ENCODE assay signal across 1 cellular context in the genomic region with DNA sequence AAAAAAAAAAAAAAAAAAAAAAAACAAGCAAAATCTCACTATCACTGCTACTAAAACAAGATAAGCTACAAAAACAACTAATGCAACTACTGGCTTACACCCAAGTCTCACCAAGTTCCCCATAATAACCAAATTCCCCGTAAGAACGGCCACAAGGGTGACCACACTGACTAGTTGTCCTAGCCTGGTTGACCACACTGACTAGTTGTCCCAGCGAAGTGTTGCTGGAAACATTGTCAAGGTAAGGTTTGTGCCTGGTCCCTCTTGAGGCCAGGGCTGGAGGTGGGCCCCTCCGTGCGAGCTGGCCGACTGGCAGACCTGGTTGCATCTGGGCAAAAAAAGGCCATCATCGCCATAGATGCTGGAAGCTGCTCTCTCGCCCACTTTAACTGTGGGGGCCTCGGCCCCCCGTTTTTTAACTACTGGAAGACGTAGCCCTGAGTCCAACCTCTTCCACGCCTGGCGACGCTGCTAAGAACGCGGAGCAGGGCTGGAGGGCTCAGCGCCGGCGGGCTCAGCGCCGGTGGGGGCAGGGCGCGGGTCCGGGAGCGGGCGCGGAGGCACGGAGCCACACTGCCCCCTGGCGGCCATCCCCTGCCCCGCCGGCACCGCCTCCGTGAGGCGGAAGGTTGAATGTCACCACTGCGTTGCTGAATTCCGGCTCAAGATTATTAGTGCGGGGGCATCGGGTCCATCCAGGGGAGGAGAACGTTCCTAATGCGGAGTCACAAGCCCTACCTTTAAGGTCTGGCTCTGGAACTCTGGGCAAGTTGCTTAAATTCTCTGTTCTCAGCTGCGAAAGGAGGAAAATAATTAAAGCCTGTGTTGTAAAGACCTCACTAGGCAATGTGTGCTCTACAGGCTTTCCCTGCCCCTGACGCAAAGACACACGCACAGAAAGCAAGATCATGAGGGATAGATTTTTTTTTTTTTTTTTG.
TF ChIP-seq lines count a peak whose summit lies in the region.

No MANE protein-coding gene starts in this region.

TF ChIP-seq in HepG2, 621 proteins besides CTCF, POLR2A, EP300 and RAD21 (continued from another document and continues in another):
- TF ChIP-seq, protein P1, sequence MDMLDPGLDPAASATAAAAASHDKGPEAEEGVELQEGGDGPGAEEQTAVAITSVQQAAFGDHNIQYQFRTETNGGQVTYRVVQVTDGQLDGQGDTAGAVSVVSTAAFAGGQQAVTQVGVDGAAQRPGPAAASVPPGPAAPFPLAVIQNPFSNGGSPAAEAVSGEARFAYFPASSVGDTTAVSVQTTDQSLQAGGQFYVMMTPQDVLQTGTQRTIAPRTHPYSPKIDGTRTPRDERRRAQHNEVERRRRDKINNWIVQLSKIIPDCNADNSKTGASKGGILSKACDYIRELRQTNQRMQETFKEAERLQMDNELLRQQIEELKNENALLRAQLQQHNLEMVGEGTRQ (IDR thresholded peaks at IDR 0.05; ENCODE audit: low read depth, low read length), result no peak
- TF ChIP-seq, protein P1 (CRISPR knock-in tag; IDR thresholded peaks at IDR 0.05; ENCODE audit: borderline replicate concordance), result no peak
- TF ChIP-seq HIVEP1 (CRISPR knock-in tag; IDR thresholded peaks at IDR 0.05) (no peak), YEATS4 (CRISPR knock-in tag; IDR thresholded peaks at IDR 0.05; ENCODE audit: borderline replicate concordance) (peak; percentile 29; the same call in 1 of the 2 replicates), ZNF558 (CRISPR knock-in tag; IDR thresholded peaks at IDR 0.05; ENCODE audit: borderline replicate concordance) (peak; percentile 25; the same call in 1 of the 2 replicates), ZNF891 (CRISPR knock-in tag; IDR thresholded peaks at IDR 0.05) (no peak), ZNF230 (CRISPR knock-in tag; IDR thresholded peaks at IDR 0.05) (no peak), SMARCC2 (IDR thresholded peaks at IDR 0.05) (no peak), TCF12 (IDR thresholded peaks at IDR 0.05) (no peak), TCF12 (CRISPR knock-in tag; IDR thresholded peaks at IDR 0.05) (no peak), FOXO1 (CRISPR knock-in tag; IDR thresholded peaks at IDR 0.05) (peak; percentile 60; the same call in 1 of the 2 replicates), KMT2B (CRISPR knock-in tag; IDR thresholded peaks at IDR 0.05) (no peak), ZNF282 (IDR thresholded peaks at IDR 0.05; ENCODE audit: partially characterized antibody) (no peak), HOXA5 (CRISPR knock-in tag; IDR thresholded peaks at IDR 0.05) (0 out of 2 replicates have a peak, but pooled peaks have one; percentile 21), EED (CRISPR knock-in tag; IDR thresholded peaks at IDR 0.05) (no peak; the same call in 1 of the 2 replicates), ZNF564 (CRISPR knock-in tag; IDR thresholded peaks at IDR 0.05) (no peak), PRPF4 (IDR thresholded peaks at IDR 0.05; ENCODE audit: low read depth, low read length, poor library complexity, severe bottlenecking) (no peak), ZNF510 (CRISPR knock-in tag; IDR thresholded peaks at IDR 0.05; ENCODE audit: low read depth) (no peak), ZNF816 (CRISPR knock-in tag; IDR thresholded peaks at IDR 0.05; ENCODE audit: borderline replicate concordance) (no peak), RBM39 (IDR thresholded peaks at IDR 0.05; ENCODE audit: low read depth, low read length, poor library complexity, severe bottlenecking) (peak; percentile 57), TSC22D2 (CRISPR knock-in tag; IDR thresholded peaks at IDR 0.05; ENCODE audit: borderline replicate concordance) (0 out of 2 replicates have a peak, but pooled peaks have one; percentile 56), NFYC (CRISPR knock-in tag; IDR thresholded peaks at IDR 0.05) (no peak), XRCC5 (optimal IDR thresholded peaks at IDR 0.05; ENCODE audit: low read length) (peak; percentile 65), ZNF749 (CRISPR knock-in tag; IDR thresholded peaks at IDR 0.05; ENCODE audit: borderline replicate concordance) (no peak), RFX1 (IDR thresholded peaks at IDR 0.05) (no peak), AGO2 (optimal IDR thresholded peaks at IDR 0.05; ENCODE audit: low read depth, low read length) (no peak), TAF15 (IDR thresholded peaks at IDR 0.05; ENCODE audit: low read depth, low read length, poor library complexity, severe bottlenecking) (no peak), ZNF569 (CRISPR knock-in tag; IDR thresholded peaks at IDR 0.05; ENCODE audit: borderline replicate concordance) (no peak), JUN (CRISPR knock-in tag; IDR thresholded peaks at IDR 0.05) (no peak), ZNF317 (CRISPR knock-in tag; IDR thresholded peaks at IDR 0.05) (no peak), ZNF577 (CRISPR knock-in tag; IDR thresholded peaks at IDR 0.05; ENCODE audit: borderline replicate concordance, low read depth) (no peak), MEIS1 (CRISPR knock-in tag; IDR thresholded peaks at IDR 0.05; ENCODE audit: borderline replicate concordance) (peak; percentile 45; the same call in 1 of the 2 replicates), RXRA (CRISPR knock-in tag; IDR thresholded peaks at IDR 0.05) (0 out of 2 replicates have a peak, but pooled peaks have one; percentile 18), IRF2 (CRISPR knock-in tag; IDR thresholded peaks at IDR 0.05) (0 out of 2 replicates have a peak, but pooled peaks have one; percentile 27), KLF9 (CRISPR knock-in tag; IDR thresholded peaks at IDR 0.05; ENCODE audit: low read depth) (no peak), CHCHD3 (CRISPR knock-in tag; IDR thresholded peaks at IDR 0.05) (no peak), PHF5A (CRISPR knock-in tag; IDR thresholded peaks at IDR 0.05; ENCODE audit: low read depth, unreplicated experiment) (no peak), CENPX (CRISPR knock-in tag; IDR thresholded peaks at IDR 0.05) (no peak), HNRNPH1 (optimal IDR thresholded peaks at IDR 0.05; ENCODE audit: low read depth, low read length) (no peak), CBX1 (IDR thresholded peaks at IDR 0.05; ENCODE audit: low read depth) (no peak), RFXANK (CRISPR knock-in tag; IDR thresholded peaks at IDR 0.05) (no peak), ADNP (CRISPR knock-in tag; IDR thresholded peaks at IDR 0.05) (no peak), ZNF550 (CRISPR knock-in tag; IDR thresholded peaks at IDR 0.05; ENCODE audit: borderline replicate concordance) (no peak)
- TF ChIP-seq, protein P2, sequence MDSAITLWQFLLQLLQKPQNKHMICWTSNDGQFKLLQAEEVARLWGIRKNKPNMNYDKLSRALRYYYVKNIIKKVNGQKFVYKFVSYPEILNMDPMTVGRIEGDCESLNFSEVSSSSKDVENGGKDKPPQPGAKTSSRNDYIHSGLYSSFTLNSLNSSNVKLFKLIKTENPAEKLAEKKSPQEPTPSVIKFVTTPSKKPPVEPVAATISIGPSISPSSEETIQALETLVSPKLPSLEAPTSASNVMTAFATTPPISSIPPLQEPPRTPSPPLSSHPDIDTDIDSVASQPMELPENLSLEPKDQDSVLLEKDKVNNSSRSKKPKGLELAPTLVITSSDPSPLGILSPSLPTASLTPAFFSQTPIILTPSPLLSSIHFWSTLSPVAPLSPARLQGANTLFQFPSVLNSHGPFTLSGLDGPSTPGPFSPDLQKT (CRISPR knock-in tag; IDR thresholded peaks at IDR 0.05; ENCODE audit: borderline replicate concordance), result no peak
- TF ChIP-seq, protein P3, sequence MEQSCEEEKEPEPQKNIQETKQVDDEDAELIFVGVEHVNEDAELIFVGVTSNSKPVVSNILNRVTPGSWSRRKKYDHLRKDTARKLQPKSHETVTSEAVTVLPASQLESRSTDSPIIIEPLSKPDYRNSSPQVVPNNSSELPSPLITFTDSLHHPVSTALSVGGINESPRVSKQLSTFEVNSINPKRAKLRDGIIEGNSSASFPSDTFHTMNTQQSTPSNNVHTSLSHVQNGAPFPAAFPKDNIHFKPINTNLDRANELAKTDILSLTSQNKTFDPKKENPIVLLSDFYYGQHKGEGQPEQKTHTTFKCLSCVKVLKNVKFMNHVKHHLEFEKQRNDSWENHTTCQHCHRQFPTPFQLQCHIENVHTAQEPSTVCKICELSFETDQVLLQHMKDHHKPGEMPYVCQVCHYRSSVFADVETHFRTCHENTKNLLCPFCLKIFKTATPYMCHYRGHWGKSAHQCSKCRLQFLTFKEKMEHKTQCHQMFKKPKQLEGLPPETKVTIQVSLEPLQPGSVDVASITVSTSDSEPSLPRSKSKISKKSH (CRISPR knock-in tag; IDR thresholded peaks at IDR 0.05; ENCODE audit: borderline replicate concordance), result no peak
- TF ChIP-seq, protein P4, sequence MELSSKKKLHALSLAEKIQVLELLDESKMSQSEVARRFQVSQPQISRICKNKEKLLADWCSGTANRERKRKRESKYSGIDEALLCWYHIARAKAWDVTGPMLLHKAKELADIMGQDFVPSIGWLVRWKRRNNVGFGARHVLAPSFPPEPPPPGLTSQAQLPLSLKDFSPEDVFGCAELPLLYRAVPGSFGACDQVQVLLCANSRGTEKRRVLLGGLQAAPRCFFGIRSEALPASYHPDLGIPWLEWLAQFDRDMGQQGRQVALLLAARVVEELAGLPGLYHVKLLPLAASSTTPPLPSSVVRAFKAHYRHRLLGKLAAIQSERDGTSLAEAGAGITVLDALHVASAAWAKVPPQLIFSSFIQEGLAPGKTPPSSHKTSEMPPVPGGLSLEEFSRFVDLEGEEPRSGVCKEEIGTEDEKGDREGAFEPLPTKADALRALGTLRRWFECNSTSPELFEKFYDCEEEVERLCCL (CRISPR knock-in tag; IDR thresholded peaks at IDR 0.05; ENCODE audit: borderline replicate concordance), result no peak
- TF ChIP-seq, protein P5, sequence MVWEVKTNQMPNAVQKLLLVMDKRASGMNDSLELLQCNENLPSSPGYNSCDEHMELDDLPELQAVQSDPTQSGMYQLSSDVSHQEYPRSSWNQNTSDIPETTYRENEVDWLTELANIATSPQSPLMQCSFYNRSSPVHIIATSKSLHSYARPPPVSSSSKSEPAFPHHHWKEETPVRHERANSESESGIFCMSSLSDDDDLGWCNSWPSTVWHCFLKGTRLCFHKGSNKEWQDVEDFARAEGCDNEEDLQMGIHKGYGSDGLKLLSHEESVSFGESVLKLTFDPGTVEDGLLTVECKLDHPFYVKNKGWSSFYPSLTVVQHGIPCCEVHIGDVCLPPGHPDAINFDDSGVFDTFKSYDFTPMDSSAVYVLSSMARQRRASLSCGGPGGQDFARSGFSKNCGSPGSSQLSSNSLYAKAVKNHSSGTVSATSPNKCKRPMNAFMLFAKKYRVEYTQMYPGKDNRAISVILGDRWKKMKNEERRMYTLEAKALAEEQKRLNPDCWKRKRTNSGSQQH (CRISPR knock-in tag; IDR thresholded peaks at IDR 0.05; ENCODE audit: low read depth), result peak; percentile 53; the same call in 1 of the 2 replicates
- TF ChIP-seq, protein P6, sequence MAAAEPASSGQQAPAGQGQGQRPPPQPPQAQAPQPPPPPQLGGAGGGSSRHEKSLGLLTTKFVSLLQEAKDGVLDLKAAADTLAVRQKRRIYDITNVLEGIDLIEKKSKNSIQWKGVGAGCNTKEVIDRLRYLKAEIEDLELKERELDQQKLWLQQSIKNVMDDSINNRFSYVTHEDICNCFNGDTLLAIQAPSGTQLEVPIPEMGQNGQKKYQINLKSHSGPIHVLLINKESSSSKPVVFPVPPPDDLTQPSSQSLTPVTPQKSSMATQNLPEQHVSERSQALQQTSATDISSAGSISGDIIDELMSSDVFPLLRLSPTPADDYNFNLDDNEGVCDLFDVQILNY (CRISPR knock-in tag; conservative IDR thresholded peaks at IDR 0.05), result no peak; the same call in 1 of the 2 replicates
- TF ChIP-seq, protein P7, sequence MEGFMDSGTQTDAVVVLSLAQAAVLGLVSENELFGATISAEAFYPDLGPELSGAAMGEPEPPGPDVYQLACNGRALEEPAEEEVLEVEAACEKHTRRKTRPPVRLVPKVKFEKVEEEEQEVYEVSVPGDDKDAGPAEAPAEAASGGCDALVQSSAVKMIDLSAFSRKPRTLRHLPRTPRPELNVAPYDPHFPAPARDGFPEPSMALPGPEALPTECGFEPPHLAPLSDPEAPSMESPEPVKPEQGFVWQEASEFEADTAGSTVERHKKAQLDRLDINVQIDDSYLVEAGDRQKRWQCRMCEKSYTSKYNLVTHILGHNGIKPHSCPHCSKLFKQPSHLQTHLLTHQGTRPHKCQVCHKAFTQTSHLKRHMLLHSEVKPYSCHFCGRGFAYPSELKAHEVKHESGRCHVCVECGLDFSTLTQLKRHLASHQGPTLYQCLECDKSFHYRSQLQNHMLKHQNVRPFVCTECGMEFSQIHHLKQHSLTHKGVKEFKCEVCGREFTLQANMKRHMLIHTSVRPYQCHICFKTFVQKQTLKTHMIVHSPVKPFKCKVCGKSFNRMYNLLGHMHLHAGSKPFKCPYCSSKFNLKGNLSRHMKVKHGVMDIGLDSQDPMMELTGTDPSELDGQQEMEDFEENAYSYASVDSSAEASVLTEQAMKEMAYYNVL (CRISPR knock-in tag; IDR thresholded peaks at IDR 0.05; ENCODE audit: borderline replicate concordance), result no peak; the same call in 1 of the 2 replicates
- TF ChIP-seq, protein P8, sequence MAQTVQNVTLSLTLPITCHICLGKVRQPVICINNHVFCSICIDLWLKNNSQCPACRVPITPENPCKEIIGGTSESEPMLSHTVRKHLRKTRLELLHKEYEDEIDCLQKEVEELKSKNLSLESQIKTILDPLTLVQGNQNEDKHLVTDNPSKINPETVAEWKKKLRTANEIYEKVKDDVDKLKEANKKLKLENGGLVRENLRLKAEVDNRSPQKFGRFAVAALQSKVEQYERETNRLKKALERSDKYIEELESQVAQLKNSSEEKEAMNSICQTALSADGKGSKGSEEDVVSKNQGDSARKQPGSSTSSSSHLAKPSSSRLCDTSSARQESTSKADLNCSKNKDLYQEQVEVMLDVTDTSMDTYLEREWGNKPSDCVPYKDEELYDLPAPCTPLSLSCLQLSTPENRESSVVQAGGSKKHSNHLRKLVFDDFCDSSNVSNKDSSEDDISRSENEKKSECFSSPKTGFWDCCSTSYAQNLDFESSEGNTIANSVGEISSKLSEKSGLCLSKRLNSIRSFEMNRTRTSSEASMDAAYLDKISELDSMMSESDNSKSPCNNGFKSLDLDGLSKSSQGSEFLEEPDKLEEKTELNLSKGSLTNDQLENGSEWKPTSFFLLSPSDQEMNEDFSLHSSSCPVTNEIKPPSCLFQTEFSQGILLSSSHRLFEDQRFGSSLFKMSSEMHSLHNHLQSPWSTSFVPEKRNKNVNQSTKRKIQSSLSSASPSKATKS (CRISPR knock-in tag; IDR thresholded peaks at IDR 0.05), result no peak
- TF ChIP-seq, protein P9, sequence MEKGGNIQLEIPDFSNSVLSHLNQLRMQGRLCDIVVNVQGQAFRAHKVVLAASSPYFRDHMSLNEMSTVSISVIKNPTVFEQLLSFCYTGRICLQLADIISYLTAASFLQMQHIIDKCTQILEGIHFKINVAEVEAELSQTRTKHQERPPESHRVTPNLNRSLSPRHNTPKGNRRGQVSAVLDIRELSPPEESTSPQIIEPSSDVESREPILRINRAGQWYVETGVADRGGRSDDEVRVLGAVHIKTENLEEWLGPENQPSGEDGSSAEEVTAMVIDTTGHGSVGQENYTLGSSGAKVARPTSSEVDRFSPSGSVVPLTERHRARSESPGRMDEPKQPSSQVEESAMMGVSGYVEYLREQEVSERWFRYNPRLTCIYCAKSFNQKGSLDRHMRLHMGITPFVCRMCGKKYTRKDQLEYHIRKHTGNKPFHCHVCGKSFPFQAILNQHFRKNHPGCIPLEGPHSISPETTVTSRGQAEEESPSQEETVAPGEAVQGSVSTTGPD (CRISPR knock-in tag; IDR thresholded peaks at IDR 0.05), result no peak
